ENCODE assay signal across 1 cellular context in genomic region chr18:29160123-29160522, GRCh38.
TF ChIP-seq lines count a peak whose summit lies in the region.

No MANE protein-coding gene starts in this region.

TF ChIP-seq in GM23338, 12 proteins besides CTCF, POLR2A, EP300 and RAD21:
- TF ChIP-seq, protein P1, sequence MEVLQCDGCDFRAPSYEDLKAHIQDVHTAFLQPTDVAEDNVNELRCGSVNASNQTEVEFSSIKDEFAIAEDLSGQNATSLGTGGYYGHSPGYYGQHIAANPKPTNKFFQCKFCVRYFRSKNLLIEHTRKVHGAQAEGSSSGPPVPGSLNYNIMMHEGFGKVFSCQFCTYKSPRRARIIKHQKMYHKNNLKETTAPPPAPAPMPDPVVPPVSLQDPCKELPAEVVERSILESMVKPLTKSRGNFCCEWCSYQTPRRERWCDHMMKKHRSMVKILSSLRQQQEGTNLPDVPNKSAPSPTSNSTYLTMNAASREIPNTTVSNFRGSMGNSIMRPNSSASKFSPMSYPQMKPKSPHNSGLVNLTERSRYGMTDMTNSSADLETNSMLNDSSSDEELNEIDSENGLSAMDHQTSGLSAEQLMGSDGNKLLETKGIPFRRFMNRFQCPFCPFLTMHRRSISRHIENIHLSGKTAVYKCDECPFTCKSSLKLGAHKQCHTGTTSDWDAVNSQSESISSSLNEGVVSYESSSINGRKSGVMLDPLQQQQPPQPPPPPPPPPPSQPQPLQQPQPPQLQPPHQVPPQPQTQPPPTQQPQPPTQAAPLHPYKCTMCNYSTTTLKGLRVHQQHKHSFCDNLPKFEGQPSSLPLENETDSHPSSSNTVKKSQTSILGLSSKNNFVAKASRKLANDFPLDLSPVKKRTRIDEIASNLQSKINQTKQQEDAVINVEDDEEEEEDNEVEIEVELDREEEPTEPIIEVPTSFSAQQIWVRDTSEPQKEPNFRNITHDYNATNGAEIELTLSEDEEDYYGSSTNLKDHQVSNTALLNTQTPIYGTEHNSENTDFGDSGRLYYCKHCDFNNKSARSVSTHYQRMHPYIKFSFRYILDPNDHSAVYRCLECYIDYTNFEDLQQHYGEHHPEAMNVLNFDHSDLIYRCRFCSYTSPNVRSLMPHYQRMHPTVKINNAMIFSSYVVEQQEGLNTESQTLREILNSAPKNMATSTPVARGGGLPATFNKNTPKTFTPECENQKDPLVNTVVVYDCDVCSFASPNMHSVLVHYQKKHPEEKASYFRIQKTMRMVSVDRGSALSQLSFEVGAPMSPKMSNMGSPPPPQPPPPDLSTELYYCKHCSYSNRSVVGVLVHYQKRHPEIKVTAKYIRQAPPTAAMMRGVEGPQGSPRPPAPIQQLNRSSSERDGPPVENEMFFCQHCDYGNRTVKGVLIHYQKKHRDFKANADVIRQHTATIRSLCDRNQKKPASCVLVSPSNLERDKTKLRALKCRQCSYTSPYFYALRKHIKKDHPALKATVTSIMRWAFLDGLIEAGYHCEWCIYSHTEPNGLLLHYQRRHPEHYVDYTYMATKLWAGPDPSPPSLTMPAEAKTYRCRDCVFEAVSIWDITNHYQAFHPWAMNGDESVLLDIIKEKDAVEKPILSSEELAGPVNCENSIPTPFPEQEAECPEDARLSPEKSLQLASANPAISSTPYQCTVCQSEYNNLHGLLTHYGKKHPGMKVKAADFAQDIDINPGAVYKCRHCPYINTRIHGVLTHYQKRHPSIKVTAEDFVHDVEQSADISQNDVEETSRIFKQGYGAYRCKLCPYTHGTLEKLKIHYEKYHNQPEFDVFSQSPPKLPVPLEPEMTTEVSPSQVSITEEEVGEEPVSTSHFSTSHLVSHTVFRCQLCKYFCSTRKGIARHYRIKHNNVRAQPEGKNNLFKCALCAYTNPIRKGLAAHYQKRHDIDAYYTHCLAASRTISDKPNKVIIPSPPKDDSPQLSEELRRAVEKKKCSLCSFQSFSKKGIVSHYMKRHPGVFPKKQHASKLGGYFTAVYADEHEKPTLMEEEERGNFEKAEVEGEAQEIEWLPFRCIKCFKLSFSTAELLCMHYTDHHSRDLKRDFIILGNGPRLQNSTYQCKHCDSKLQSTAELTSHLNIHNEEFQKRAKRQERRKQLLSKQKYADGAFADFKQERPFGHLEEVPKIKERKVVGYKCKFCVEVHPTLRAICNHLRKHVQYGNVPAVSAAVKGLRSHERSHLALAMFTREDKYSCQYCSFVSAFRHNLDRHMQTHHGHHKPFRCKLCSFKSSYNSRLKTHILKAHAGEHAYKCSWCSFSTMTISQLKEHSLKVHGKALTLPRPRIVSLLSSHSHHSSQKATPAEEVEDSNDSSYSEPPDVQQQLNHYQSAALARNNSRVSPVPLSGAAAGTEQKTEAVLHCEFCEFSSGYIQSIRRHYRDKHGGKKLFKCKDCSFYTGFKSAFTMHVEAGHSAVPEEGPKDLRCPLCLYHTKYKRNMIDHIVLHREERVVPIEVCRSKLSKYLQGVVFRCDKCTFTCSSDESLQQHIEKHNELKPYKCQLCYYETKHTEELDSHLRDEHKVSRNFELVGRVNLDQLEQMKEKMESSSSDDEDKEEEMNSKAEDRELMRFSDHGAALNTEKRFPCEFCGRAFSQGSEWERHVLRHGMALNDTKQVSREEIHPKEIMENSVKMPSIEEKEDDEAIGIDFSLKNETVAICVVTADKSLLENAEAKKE (CRISPR knock-in tag; IDR thresholded peaks at IDR 0.05): no peak
- TF ChIP-seq ZNF331 (CRISPR knock-in tag; IDR thresholded peaks at IDR 0.05; ENCODE audit: low read depth): no peak
TF ChIP-seq in GM23338: peak in this region for 0.
